ENCODE assay signal across 12 cellular contexts in genomic region chr5:96924016-96924443, GRCh38. TPM values are rescaled to one million over a fixed set of nuclear protein-coding genes. Genes with fewer than 3 reads are reported as not detected.
A peak's percentile ranks its signal among the peaks of the same experiment; 100 is the strongest.
DNase-seq lines count a peak whose midpoint lies in the region; ATAC-seq and TF ChIP-seq lines count a peak whose summit lies in the region.
"Had no signal": no experiment of that assay in that cellular context is flagged by ENCODE, and none has a peak within 500 bp of the region (broad histone marks: within the 10 kb centered on the region; RNA-seq: fewer than 3 reads in every experiment).

No MANE protein-coding gene starts in this region.

- ATAC-seq in CD4-positive, CD25-positive, alpha-beta regulatory T cell (ENCODE audit: low read depth in 2 of 2): peak; percentile 70 to 77
- peak; percentile 62 for ATAC-seq in activated CD8-positive, alpha-beta T cell treated with anti-CD3 and anti-CD28 coated beads, Interleukin-2, amount 10 ng/mL, durations not matched to agents 7 days and 5 days
- ATAC-seq in GM19467 (IDR thresholded peaks at IDR 0.05; ENCODE audit: unreplicated experiment): no peak
- ATAC-seq in HG03045 (IDR thresholded peaks at IDR 0.05; ENCODE audit: unreplicated experiment): no peak
- no peak for ATAC-seq in GM19395 (IDR thresholded peaks at IDR 0.05; ENCODE audit: unreplicated experiment)

- peaks cover 3% of the 10 kb centered on the region for H3K4me1 ChIP-seq in CD4-positive, CD25-positive, alpha-beta regulatory T cell (ENCODE audit: control insufficient read depth, insufficient read depth, low read length, poor library complexity, severe bottlenecking)

- POLR2A ChIA-PET in activated CD8-positive, alpha-beta T cell treated with anti-CD3 and anti-CD28 coated beads, Interleukin-2, amount 10 ng/mL, durations not matched to agents 7 days and 5 days (lab: Charles Lee): interaction anchor here (0.7 to 1.9 kb wide), 8 partner anchors 9 to 203 kb away, joined by 3 to 10 read pairs (median 4); partner anchors contain the start of genes ERAP1 and LNPEP

- peak overlapping the region; percentile 44 for H3K27ac ChIP-seq in CD4-positive, CD25-positive, alpha-beta regulatory T cell (ENCODE audit: insufficient read depth, low read length, poor library complexity, severe bottlenecking)

- peak in 2 of 3 donors; percentile 28 to 35 for DNase-seq in CD4-positive, CD25-positive, alpha-beta regulatory T cell
- DNase-seq in GM12865 (ENCODE audit: low read depth): peak; percentile 45
- DNase-seq in activated CD8-positive, alpha-beta T cell treated with anti-CD3 and anti-CD28 coated beads, Interleukin-2, amount 10 ng/mL, durations not matched to agents 7 days and 5 days: no peak
- no peak for DNase-seq in immature natural killer cell
- no peak for DNase-seq in GM20000 (ENCODE audit: low spot score)
- DNase-seq: activated CD4-positive, CD25-positive, alpha-beta regulatory T cell; central memory CD4-positive, alpha-beta T cell; NCI-H524 had no signal

- H3K9me3 ChIP-seq in CD4-positive, CD25-positive, alpha-beta regulatory T cell (ENCODE audit: control insufficient read depth in 2 of 2, low read length in 2 of 2): no peaks in the 10 kb centered on the region

- no peak overlapping the region for H3K4me3 ChIP-seq in CD4-positive, CD25-positive, alpha-beta regulatory T cell (ENCODE audit: low read depth, low read length)
- no peak overlapping the region for H3K4me3 ChIP-seq in GM12865 (ENCODE audit: low read depth, low read length)

- H3K36me3 Mint-ChIP-seq in CD4-positive, CD25-positive, alpha-beta regulatory T cell: peaks cover 31% of the 10 kb centered on the region
- peaks cover 54% of the 10 kb centered on the region for H3K36me3 Mint-ChIP-seq in activated CD8-positive, alpha-beta T cell treated with anti-CD3 and anti-CD28 coated beads, Interleukin-2, amount 10 ng/mL, durations not matched to agents 7 days and 5 days (ENCODE audit: low read depth)
- H3K36me3 Mint-ChIP-seq in immature natural killer cell: peaks cover 1 to 22% (median 15%) of the 10 kb centered on the region in 3 donors

- no peaks in the 10 kb centered on the region for H3K27me3 Mint-ChIP-seq in CD4-positive, CD25-positive, alpha-beta regulatory T cell
- no peaks in the 10 kb centered on the region for H3K27me3 Mint-ChIP-seq in activated CD8-positive, alpha-beta T cell treated with anti-CD3 and anti-CD28 coated beads, Interleukin-2, amount 10 ng/mL, durations not matched to agents 7 days and 5 days (ENCODE audit: low read depth)
- peaks cover 0 to 1% (median 0%) of the 10 kb centered on the region in 3 donors for H3K27me3 Mint-ChIP-seq in immature natural killer cell (ENCODE audit: low read depth in 3 of 3)

- CTCF ChIA-PET in activated CD8-positive, alpha-beta T cell treated with anti-CD3 and anti-CD28 coated beads, Interleukin-2, amount 10 ng/mL, durations not matched to agents 7 days and 5 days (lab: Charles Lee): interaction anchor here (1.0 to 2.1 kb wide), 6 partner anchors 10 to 238 kb away, joined by 3 to 13 read pairs (median 4); no protein-coding TSS in a partner anchor

- H3K36me3 ChIP-seq in CD4-positive, CD25-positive, alpha-beta regulatory T cell (ENCODE audit: control insufficient read depth, insufficient read depth, low read length): peaks cover 19% of the 10 kb centered on the region

- H3K27ac Mint-ChIP-seq in CD4-positive, CD25-positive, alpha-beta regulatory T cell: peak overlapping the region; percentile 86 to 93 (median 93)
- peak overlapping the region; percentile 79 for H3K27ac Mint-ChIP-seq in activated CD8-positive, alpha-beta T cell treated with anti-CD3 and anti-CD28 coated beads, Interleukin-2, amount 10 ng/mL, durations not matched to agents 7 days and 5 days
- peak overlapping the region; percentile 25 to 82 (median 56) for H3K27ac Mint-ChIP-seq in immature natural killer cell

- H3K9me3 Mint-ChIP-seq in CD4-positive, CD25-positive, alpha-beta regulatory T cell: no peaks in the 10 kb centered on the region
- H3K9me3 Mint-ChIP-seq in activated CD8-positive, alpha-beta T cell treated with anti-CD3 and anti-CD28 coated beads, Interleukin-2, amount 10 ng/mL, durations not matched to agents 7 days and 5 days (ENCODE audit: insufficient read depth): no peaks in the 10 kb centered on the region
- H3K9me3 Mint-ChIP-seq in immature natural killer cell: no peaks in the 10 kb centered on the region
- H3K9me3 Mint-ChIP-seq: neural crest cell had no signal

- TF ChIP-seq CTCF in GM12865 (IDR thresholded peaks at IDR 0.05; ENCODE audit: insufficient read depth, low read depth, low read length, missing control alignments) (no peak), GM20000 (IDR thresholded peaks at IDR 0.05; ENCODE audit: extremely low read depth, missing control alignments) (no peak)

- peak overlapping the region in 3 of 4 donors; percentile 18 to 74 (median 27) for H3K4me3 Mint-ChIP-seq in CD4-positive, CD25-positive, alpha-beta regulatory T cell
- H3K4me3 Mint-ChIP-seq in activated CD8-positive, alpha-beta T cell treated with anti-CD3 and anti-CD28 coated beads, Interleukin-2, amount 10 ng/mL, durations not matched to agents 7 days and 5 days: no peak overlapping the region
- H3K4me3 Mint-ChIP-seq in immature natural killer cell: no peak overlapping the region
- H3K4me3 Mint-ChIP-seq: neural crest cell had no signal

- H3K27me3 ChIP-seq in CD4-positive, CD25-positive, alpha-beta regulatory T cell (ENCODE audit: control insufficient read depth, insufficient read depth, low read length): no peaks in the 10 kb centered on the region

- peaks cover 18 to 70% (median 48%) of the 10 kb centered on the region in 4 donors for H3K4me1 Mint-ChIP-seq in CD4-positive, CD25-positive, alpha-beta regulatory T cell
- peaks cover 37% of the 10 kb centered on the region for H3K4me1 Mint-ChIP-seq in activated CD8-positive, alpha-beta T cell treated with anti-CD3 and anti-CD28 coated beads, Interleukin-2, amount 10 ng/mL, durations not matched to agents 7 days and 5 days (ENCODE audit: low read depth)
- peaks cover 15 to 40% of the 10 kb centered on the region in 2 donors for H3K4me1 Mint-ChIP-seq in immature natural killer cell

RNA-seq across cellular contexts. Expression of gene LNPEP, which starts 11.8 kb away (rescaled TPM):
- 95.7 TPM for total RNA-seq in CD4-positive, CD25-positive, alpha-beta regulatory T cell
- 10 to 100 TPM; 39.6 to 45.4 (median 42.6) TPM for polyA plus RNA-seq in CD4-positive, CD25-positive, alpha-beta regulatory T cell
- total RNA-seq in activated CD8-positive, alpha-beta T cell treated with anti-CD3 and anti-CD28 coated beads, Interleukin-2, amount 10 ng/mL, durations not matched to agents 7 days and 5 days: 10 to 100 TPM; 85.9 to 90.1 TPM
- polyA plus RNA-seq in immature natural killer cell: 10 to 100 TPM; 33.2 to 80.4 (median 39.9) TPM

RNA-seq across cellular contexts. Expression of gene ERAP2, which starts 47.7 kb away (rescaled TPM):
- 134 TPM for total RNA-seq in CD4-positive, CD25-positive, alpha-beta regulatory T cell
- 100 to 1,000 TPM in 2 of 4 donors, 1 to 10 TPM in 2; 9.5 to 123 (median 63.6) TPM for polyA plus RNA-seq in CD4-positive, CD25-positive, alpha-beta regulatory T cell
- total RNA-seq in activated CD8-positive, alpha-beta T cell treated with anti-CD3 and anti-CD28 coated beads, Interleukin-2, amount 10 ng/mL, durations not matched to agents 7 days and 5 days: 10 to 100 TPM; 93.0 to 96.0 TPM
- polyA plus RNA-seq in immature natural killer cell: 100 to 1,000 TPM in 1 of 3 donors, 1 to 10 TPM in 2; 3.9 to 129 (median 8.1) TPM
- total RNA-seq: neural crest cell had no signal

Comparison
In these comparisons a context has a peak if more than half of its experiments do, and no peak if none do; other contexts are left out.
1. ATAC-seq: peak in CD4-positive, CD25-positive, alpha-beta regulatory T cell (2 of 2) and activated CD8-positive, alpha-beta T cell treated with anti-CD3 and anti-CD28 coated beads, Interleukin-2, amount 10 ng/mL, durations not matched to agents 7 days and 5 days (single experiment); none in GM19467 (single experiment), HG03045 (single experiment) and GM19395 (single experiment).
2. DNase-seq: peak in CD4-positive, CD25-positive, alpha-beta regulatory T cell (2 of 3) and GM12865 (single experiment); none in activated CD8-positive, alpha-beta T cell treated with anti-CD3 and anti-CD28 coated beads, Interleukin-2, amount 10 ng/mL, durations not matched to agents 7 days and 5 days (single experiment), immature natural killer cell (0 of 3) and GM20000 (single experiment).
3. H3K4me3 Mint-ChIP-seq: peak in CD4-positive, CD25-positive, alpha-beta regulatory T cell (3 of 4); none in activated CD8-positive, alpha-beta T cell treated with anti-CD3 and anti-CD28 coated beads, Interleukin-2, amount 10 ng/mL, durations not matched to agents 7 days and 5 days (single experiment) and immature natural killer cell (0 of 5).
4. Peak in every context shown above with its lines, with median percentiles within 50 percentile points of each other: H3K27ac Mint-ChIP-seq.